In the genomic region with DNA sequence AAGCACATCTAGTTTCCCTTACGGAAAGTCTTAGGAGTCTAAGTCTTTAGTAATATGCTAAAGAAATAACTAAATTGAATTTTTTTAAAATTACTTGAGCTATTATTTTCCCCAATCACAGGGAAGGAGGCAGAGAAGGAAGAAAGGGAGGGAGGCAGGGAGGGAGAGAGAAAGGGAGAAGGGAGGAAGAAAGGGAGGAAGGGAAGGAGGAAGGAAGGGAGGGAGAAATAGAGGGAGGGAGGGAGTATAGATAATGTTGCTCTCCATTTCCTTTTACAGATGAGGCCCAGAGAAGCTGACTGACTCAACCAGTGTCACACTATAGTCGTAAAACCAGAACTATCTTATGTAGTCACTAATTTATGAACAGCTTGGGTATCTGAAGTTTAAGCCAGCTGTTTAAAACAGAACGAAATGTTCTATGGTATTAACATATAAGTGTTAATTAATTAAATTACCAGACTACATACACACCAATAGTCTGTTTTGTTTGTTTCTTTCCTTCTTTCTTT, we compare ENCODE assay signal across 23 cellular contexts. TPM values are rescaled to one million over a fixed set of nuclear protein-coding genes. Genes with fewer than 3 reads are reported as not detected.
DNase-seq lines count a peak whose midpoint lies in the region; ATAC-seq and TF ChIP-seq lines count a peak whose summit lies in the region.
"Had no signal": no experiment of that assay in that cellular context is flagged by ENCODE, and none has a peak within 500 bp of the region (broad histone marks: within the 10 kb centered on the region; RNA-seq: fewer than 3 reads in every experiment).

No MANE protein-coding gene starts in this region.

- H3K27ac ChIP-seq in RWPE2 (ENCODE audit: poor library complexity, severe bottlenecking) (peak overlapping the region; percentile 87), foreskin keratinocyte (no peak overlapping the region), vagina (peak overlapping the region; percentile 14), SJCRH30 (no peak overlapping the region)
- H3K27ac ChIP-seq: tibial nerve had no signal

- no peaks in the 10 kb centered on the region for H3K36me3 Mint-ChIP-seq in activated CD4-positive, alpha-beta T cell treated with anti-CD3 and anti-CD28 coated beads, Interleukin-2, amount 10 ng/mL, durations not matched to agents 24 days and 14 days (ENCODE audit: low read depth)
- H3K36me3 Mint-ChIP-seq: IgD-negative memory B cell had no signal

- intact Hi-C loops in activated CD4-positive, alpha-beta T cell treated with anti-CD3 and anti-CD28 coated beads, Interleukin-2, amount 10 ng/mL, durations not matched to agents 24 days and 14 days (cut with micrococcal nuclease) = no loop called here
- intact Hi-C loops in vagina (cut with DNase I) = no loop called here

- H3K9me3 ChIP-seq in RWPE2 (ENCODE audit: severe bottlenecking) (no peaks in the 10 kb centered on the region), vagina (no peaks in the 10 kb centered on the region), SJCRH30 (replicated peaks) (no peaks in the 10 kb centered on the region)
- H3K9me3 ChIP-seq: tibial nerve had no signal

- peak; percentile 3 for DNase-seq in activated CD4-positive, alpha-beta T cell treated with anti-CD3 and anti-CD28 coated beads, Interleukin-2, amount 10 ng/mL, durations not matched to agents 24 days and 14 days
- no peak for DNase-seq in activated CD4-positive, alpha-beta T cell treated with anti-CD3 and anti-CD28 coated beads for 4 hours
- DNase-seq in RWPE2 (ENCODE audit: low spot score) (no peak), foreskin keratinocyte (no peak), vagina (ENCODE audit: extremely low spot score in 2 of 2) (no peak), NCI-H82 treated with DMSO at 0.1 percent for 48 hours (lab: John Stamatoyannopoulos, UW; ENCODE audit: unreplicated experiment) (no peak), SJCRH30 (no peak)
- DNase-seq: activated CD4-positive, alpha-beta T cell treated with anti-CD3 and anti-CD28 coated beads, Interleukin-2, amount 10 ng/mL, durations not matched to agents 7 days and 5 days; activated gamma-delta T cell treated with Interleukin-2 at 50 U/mL for 16 hours; amygdala; CD4-positive, alpha-beta T cell; DND-41; effector memory CD4-positive, alpha-beta T cell; NCI-H1048; NCI-H2081 treated with DMSO at 0.1 percent for 48 hours; NCI-H524; stimulated activated naive CD4-positive, alpha-beta T cell treated with Interleukin-2 at 50 U/mL for 16 hours; T1000 had no signal

- no peaks in the 10 kb centered on the region for H3K4me1 Mint-ChIP-seq in activated CD4-positive, alpha-beta T cell treated with anti-CD3 and anti-CD28 coated beads, Interleukin-2, amount 10 ng/mL, durations not matched to agents 24 days and 14 days
- H3K4me1 Mint-ChIP-seq: activated CD4-positive, alpha-beta T cell treated with anti-CD3 and anti-CD28 coated beads, Interleukin-2, amount 10 ng/mL, durations not matched to agents 7 days and 5 days; central memory CD8-positive, alpha-beta T cell had no signal

- H3K9me3 Mint-ChIP-seq in activated CD4-positive, alpha-beta T cell treated with anti-CD3 and anti-CD28 coated beads, Interleukin-2, amount 10 ng/mL, durations not matched to agents 24 days and 14 days = no peaks in the 10 kb centered on the region
- H3K9me3 Mint-ChIP-seq: activated CD4-positive, alpha-beta T cell treated with anti-CD3 and anti-CD28 coated beads, Interleukin-2, amount 10 ng/mL, durations not matched to agents 7 days and 5 days; CD4-positive, alpha-beta T cell; central memory CD8-positive, alpha-beta T cell; IgD-negative memory B cell; neural crest cell had no signal

- H3K4me3 ChIP-seq in RWPE2 (ENCODE audit: severe bottlenecking) (no peak overlapping the region), vagina (no peak overlapping the region), SJCRH30 (no peak overlapping the region)
- H3K4me3 ChIP-seq: tibial nerve had no signal

- peaks cover 22% of the 10 kb centered on the region for H3K27me3 Mint-ChIP-seq in activated CD4-positive, alpha-beta T cell treated with anti-CD3 and anti-CD28 coated beads, Interleukin-2, amount 10 ng/mL, durations not matched to agents 24 days and 14 days
- H3K27me3 Mint-ChIP-seq: IgD-negative memory B cell had no signal

- H3K36me3 ChIP-seq in RWPE2 (ENCODE audit: low read depth) (no peaks in the 10 kb centered on the region; the same call in 1 of the 2 replicates), vagina (no peaks in the 10 kb centered on the region), SJCRH30 (no peaks in the 10 kb centered on the region)
- H3K36me3 ChIP-seq: tibial nerve had no signal

- no peak for TF ChIP-seq CTCF in RWPE2 (IDR thresholded peaks at IDR 0.05; ENCODE audit: poor library complexity, severe bottlenecking)
- TF ChIP-seq CTCF in foreskin keratinocyte (conservative IDR thresholded peaks at IDR 0.05) = no peak
- TF ChIP-seq CTCF in vagina (IDR thresholded peaks at IDR 0.05) = no peak

- no peaks in the 10 kb centered on the region for H3K27me3 ChIP-seq in RWPE2 (ENCODE audit: insufficient read depth, poor library complexity, severe bottlenecking)
- H3K27me3 ChIP-seq in foreskin keratinocyte = no peaks in the 10 kb centered on the region
- H3K27me3 ChIP-seq in vagina = no peaks in the 10 kb centered on the region
- H3K27me3 ChIP-seq in SJCRH30 = no peaks in the 10 kb centered on the region
- H3K27me3 ChIP-seq: tibial nerve had no signal

- no peak overlapping the region for H3K27ac Mint-ChIP-seq in activated CD4-positive, alpha-beta T cell treated with anti-CD3 and anti-CD28 coated beads, Interleukin-2, amount 10 ng/mL, durations not matched to agents 24 days and 14 days
- H3K27ac Mint-ChIP-seq: activated CD4-positive, alpha-beta T cell treated with anti-CD3 and anti-CD28 coated beads, Interleukin-2, amount 10 ng/mL, durations not matched to agents 7 days and 5 days; CD4-positive, alpha-beta T cell; IgD-negative memory B cell had no signal

- no peak for TF ChIP-seq POLR2A in vagina (IDR thresholded peaks at IDR 0.05)

- H3K4me1 ChIP-seq in RWPE2 (ENCODE audit: insufficient read depth, poor library complexity, severe bottlenecking) (peaks cover 67% of the 10 kb centered on the region), foreskin keratinocyte (peaks cover 47% of the 10 kb centered on the region), vagina (peaks cover 60% of the 10 kb centered on the region), SJCRH30 (peaks cover 38% of the 10 kb centered on the region)

- ATAC-seq in RWPE2 (ENCODE audit: low read depth) = no peak
- ATAC-seq in foreskin keratinocyte = peak; percentile 61
- ATAC-seq in HG02623 (IDR thresholded peaks at IDR 0.05; ENCODE audit: unreplicated experiment) = no peak

- H3K4me3 Mint-ChIP-seq in activated CD4-positive, alpha-beta T cell treated with anti-CD3 and anti-CD28 coated beads, Interleukin-2, amount 10 ng/mL, durations not matched to agents 24 days and 14 days = no peak overlapping the region
- H3K4me3 Mint-ChIP-seq: activated CD4-positive, alpha-beta T cell treated with anti-CD3 and anti-CD28 coated beads, Interleukin-2, amount 10 ng/mL, durations not matched to agents 7 days and 5 days; CD4-positive, alpha-beta T cell; central memory CD8-positive, alpha-beta T cell; IgD-negative memory B cell; neural crest cell had no signal

RNA-seq across cellular contexts. Expression of gene SH3RF1, which starts 14.6 kb away (rescaled TPM):
- 0.66 and 0.68 TPM in 2 replicates for total RNA-seq in activated CD4-positive, alpha-beta T cell treated with anti-CD3 and anti-CD28 coated beads, Interleukin-2, amount 10 ng/mL, durations not matched to agents 24 days and 14 days
- total RNA-seq in foreskin keratinocyte (18.7 and 19.5 TPM in 2 replicates), vagina (16.0 TPM)
- 4.1 and 4.8 TPM in 2 replicates for polyA plus RNA-seq in foreskin keratinocyte
- total RNA-seq in SJCRH30 (2014; rRNA removed; shearing (Covaris generic)) = 4.6 and 5.8 TPM in 2 replicates

Comparison
In these comparisons a context has a peak if more than half of its experiments do, and no peak if none do; other contexts are left out.
1. H3K27ac ChIP-seq: peak in RWPE2 (single experiment) and vagina (single experiment); none in foreskin keratinocyte (single experiment) and SJCRH30 (single experiment).